In the genomic region with DNA sequence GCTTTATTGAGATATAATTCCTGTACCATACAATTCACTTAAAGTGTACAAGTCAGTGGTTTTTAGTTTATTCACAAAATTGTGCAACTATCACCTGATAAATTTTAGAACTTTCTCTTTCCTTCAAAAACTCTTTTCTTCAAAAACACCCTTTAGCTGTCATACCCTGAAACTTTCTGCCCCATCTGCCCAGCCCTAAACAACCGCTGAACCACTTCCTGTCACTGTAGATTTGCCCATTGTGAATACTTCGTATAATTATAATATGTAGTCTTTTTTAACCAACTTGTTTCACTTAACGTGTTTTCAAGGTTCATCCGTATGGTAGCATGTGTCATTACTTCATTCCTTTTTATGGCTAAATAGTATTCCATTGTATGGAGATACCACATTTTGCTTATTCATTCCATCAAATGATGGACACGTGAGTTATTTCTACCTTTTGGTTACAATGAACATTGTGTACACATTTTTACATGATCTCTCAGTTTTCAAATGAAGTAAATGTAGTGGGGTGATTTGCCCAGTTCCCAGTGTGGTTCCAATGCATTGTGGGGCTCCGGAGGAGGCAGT, we compare ENCODE assay signal across 11 cellular contexts. TPM values are rescaled to one million over a fixed set of nuclear protein-coding genes. Genes with fewer than 3 reads are reported as not detected.
DNase-seq lines count a peak whose midpoint lies in the region; ATAC-seq and TF ChIP-seq lines count a peak whose summit lies in the region.
"Had no signal": no experiment of that assay in that cellular context is flagged by ENCODE, and none has a peak within 500 bp of the region (broad histone marks: within the 10 kb centered on the region; RNA-seq: fewer than 3 reads in every experiment).

No MANE protein-coding gene starts in this region.

- no peak overlapping the region for H3K4me3 ChIP-seq in ovary
- H3K4me3 ChIP-seq in body of pancreas, result no peak overlapping the region
- H3K4me3 ChIP-seq: hepatocyte, left lung had no signal

- intact Hi-C loops in ovary (cut with DNase I) (loop anchor here in 3 of 4 donors (2.0 to 10.0 kb wide), 6 partner anchors 37 to 540 kb away; a partner anchor contains a TSS), body of pancreas (cut with DNase I) (loop anchor here (10.0 kb wide), 1 partner anchor 540 kb away; a partner anchor contains a TSS)

- CTCF ChIA-PET in activated CD4-positive, alpha-beta T cell treated with anti-CD3 and anti-CD28 coated beads, Interleukin-2, amount 10 ng/mL, durations not matched to agents 7 days and 5 days (lab: Charles Lee), result interaction anchor here (0.8 to 1.5 kb wide), 8 partner anchors 10 to 311 kb away, joined by 3 to 6 read pairs (median 3); no protein-coding TSS in a partner anchor

- peaks cover 70% of the 10 kb centered on the region for H3K36me3 Mint-ChIP-seq in activated CD4-positive, alpha-beta T cell treated with anti-CD3 and anti-CD28 coated beads, Interleukin-2, amount 10 ng/mL, durations not matched to agents 7 days and 5 days (ENCODE audit: low read depth)
- H3K36me3 Mint-ChIP-seq in type B pancreatic cell, result peaks cover 28% of the 10 kb centered on the region

- peak overlapping the region; percentile 31 for H3K4me3 Mint-ChIP-seq in activated CD4-positive, alpha-beta T cell treated with anti-CD3 and anti-CD28 coated beads, Interleukin-2, amount 10 ng/mL, durations not matched to agents 7 days and 5 days
- H3K4me3 Mint-ChIP-seq in type B pancreatic cell, result no peak overlapping the region
- H3K4me3 Mint-ChIP-seq: H9 had no signal

- H3K27ac ChIP-seq in ovary, result no peak overlapping the region
- no peak overlapping the region for H3K27ac ChIP-seq in body of pancreas
- H3K27ac ChIP-seq: hepatocyte had no signal

- no peaks in the 10 kb centered on the region for H3K9me3 Mint-ChIP-seq in activated CD4-positive, alpha-beta T cell treated with anti-CD3 and anti-CD28 coated beads, Interleukin-2, amount 10 ng/mL, durations not matched to agents 7 days and 5 days
- no peaks in the 10 kb centered on the region for H3K9me3 Mint-ChIP-seq in type B pancreatic cell
- H3K9me3 Mint-ChIP-seq: H9 had no signal

- no peak for ATAC-seq in body of pancreas

- H3K4me1 Mint-ChIP-seq in activated CD4-positive, alpha-beta T cell treated with anti-CD3 and anti-CD28 coated beads, Interleukin-2, amount 10 ng/mL, durations not matched to agents 7 days and 5 days, result peaks cover 68% of the 10 kb centered on the region
- H3K4me1 Mint-ChIP-seq in type B pancreatic cell (ENCODE audit: unreplicated experiment), result peaks cover 41% of the 10 kb centered on the region

- no peak for TF ChIP-seq EP300 in ovary (IDR thresholded peaks at IDR 0.05)

- H3K4me1 ChIP-seq in ovary (ENCODE audit: insufficient read depth), result peaks cover 15% of the 10 kb centered on the region
- no peaks in the 10 kb centered on the region for H3K4me1 ChIP-seq in body of pancreas

- peak in 2 of 3 experiments; percentile 8 to 17 for DNase-seq in stimulated activated CD4-positive, alpha-beta T cell treated with anti-CD3 and anti-CD28 coated beads, TNF-alpha, amount 100 ng/mL, for 24 hours (ENCODE audit: low read depth in 3 of 3)
- DNase-seq in stimulated activated CD4-positive, alpha-beta T cell treated with anti-CD3 and anti-CD28 coated beads, Interleukin-4, amount 100 ng/mL, for 1 hour, result no peak
- DNase-seq in activated CD4-positive, alpha-beta T cell treated with anti-CD3 and anti-CD28 coated beads, Interleukin-2, amount 10 ng/mL, durations not matched to agents 7 days and 5 days, result peak; percentile 80
- DNase-seq in central memory CD4-positive, alpha-beta T cell, result peak; percentile 65
- no peak for DNase-seq in type B pancreatic cell (ENCODE audit: extremely low spot score, unreplicated experiment)
- DNase-seq in hepatic stellate cell (ENCODE audit: low spot score), result no peak
- DNase-seq in ovary, result no peak
- no peak for DNase-seq in body of pancreas
- DNase-seq: H9, left lung had no signal

- no peak for TF ChIP-seq POLR2A in ovary (IDR thresholded peaks at IDR 0.05)
- TF ChIP-seq POLR2A in body of pancreas (IDR thresholded peaks at IDR 0.05), result no peak

- H3K27me3 Mint-ChIP-seq in activated CD4-positive, alpha-beta T cell treated with anti-CD3 and anti-CD28 coated beads, Interleukin-2, amount 10 ng/mL, durations not matched to agents 7 days and 5 days, result no peaks in the 10 kb centered on the region
- H3K27me3 Mint-ChIP-seq in type B pancreatic cell, result no peaks in the 10 kb centered on the region

- H3K27ac Mint-ChIP-seq in activated CD4-positive, alpha-beta T cell treated with anti-CD3 and anti-CD28 coated beads, Interleukin-2, amount 10 ng/mL, durations not matched to agents 7 days and 5 days, result peak overlapping the region; percentile 92
- peak overlapping the region; percentile 75 for H3K27ac Mint-ChIP-seq in type B pancreatic cell

- no peaks in the 10 kb centered on the region for H3K36me3 ChIP-seq in ovary
- no peaks in the 10 kb centered on the region for H3K36me3 ChIP-seq in body of pancreas (replicated peaks in 1 of 2; ENCODE audit: insufficient read depth in 1 of 2, low read depth in 2 of 2)

- TF ChIP-seq CTCF in type B pancreatic cell (conservative IDR thresholded peaks at IDR 0.05), result no peak
- no peak for TF ChIP-seq CTCF in ovary (IDR thresholded peaks at IDR 0.05)
- no peak for TF ChIP-seq CTCF in body of pancreas (IDR thresholded peaks at IDR 0.05)

- POLR2A ChIA-PET in activated CD4-positive, alpha-beta T cell treated with anti-CD3 and anti-CD28 coated beads, Interleukin-2, amount 10 ng/mL, durations not matched to agents 7 days and 5 days (lab: Charles Lee), result no interaction called here

- WGBS in ovary, 3 donors, result 88 to 92% (median 92%) methylated on average over 6 of the region's 6 CpGs
- WGBS in body of pancreas, 2 donors, result 84 to 93% methylated on average over 6 of the region's 6 CpGs

- H3K9me3 ChIP-seq in ovary, result no peaks in the 10 kb centered on the region
- no peaks in the 10 kb centered on the region for H3K9me3 ChIP-seq in body of pancreas
- H3K9me3 ChIP-seq: left lung had no signal

- no peaks in the 10 kb centered on the region for H3K27me3 ChIP-seq in ovary
- H3K27me3 ChIP-seq in body of pancreas, result no peaks in the 10 kb centered on the region
- H3K27me3 ChIP-seq: hepatocyte, left lung had no signal

RNA-seq across cellular contexts. Expression of a gene that starts 37.9 kb away (rescaled TPM):
- not detected for total RNA-seq in activated CD4-positive, alpha-beta T cell treated with anti-CD3 and anti-CD28 coated beads, Interleukin-2, amount 10 ng/mL, durations not matched to agents 7 days and 5 days
- total RNA-seq in type B pancreatic cell (ENCODE audit: low replicate concordance), result 9.8 and 26.4 TPM in 2 replicates
- total RNA-seq in ovary, result 100 to 1,000 TPM in 1 of 7 donors, 10 to 100 TPM in 5, 1 to 10 TPM in 1; 3.7 to 125 (median 23.7) TPM
- 1 to 10 TPM; 3.8 to 5.6 TPM for polyA plus RNA-seq in ovary
- total RNA-seq in body of pancreas, result 1 to 10 TPM in 1 of 2 donors, under 1 TPM in 1; 0.52 to 1.3 TPM

RNA-seq across cellular contexts. Expression of a gene that starts 52.4 kb away (rescaled TPM):
- total RNA-seq in activated CD4-positive, alpha-beta T cell treated with anti-CD3 and anti-CD28 coated beads, Interleukin-2, amount 10 ng/mL, durations not matched to agents 7 days and 5 days, result 100 to 1,000 TPM; 378 to 413 TPM
- 238 and 301 TPM in 2 replicates for total RNA-seq in type B pancreatic cell (ENCODE audit: low replicate concordance)
- 100 to 1,000 TPM; 111 to 238 (median 200) TPM for total RNA-seq in ovary
- 100 to 1,000 TPM; 113 to 238 TPM for polyA plus RNA-seq in ovary
- total RNA-seq in body of pancreas, result 10 to 100 TPM; 39.9 to 72.1 TPM

Comparison
In these comparisons a context has a peak if more than half of its experiments do, and no peak if none do; other contexts are left out.
1. DNase-seq: peak in stimulated activated CD4-positive, alpha-beta T cell treated with anti-CD3 and anti-CD28 coated beads, TNF-alpha, amount 100 ng/mL, for 24 hours (2 of 3), activated CD4-positive, alpha-beta T cell treated with anti-CD3 and anti-CD28 coated beads, Interleukin-2, amount 10 ng/mL, durations not matched to agents 7 days and 5 days (single experiment) and central memory CD4-positive, alpha-beta T cell (single experiment); none in stimulated activated CD4-positive, alpha-beta T cell treated with anti-CD3 and anti-CD28 coated beads, Interleukin-4, amount 100 ng/mL, for 1 hour (single experiment), type B pancreatic cell (single experiment), hepatic stellate cell (single experiment), ovary (0 of 5) and body of pancreas (0 of 4).